In the genomic region with DNA sequence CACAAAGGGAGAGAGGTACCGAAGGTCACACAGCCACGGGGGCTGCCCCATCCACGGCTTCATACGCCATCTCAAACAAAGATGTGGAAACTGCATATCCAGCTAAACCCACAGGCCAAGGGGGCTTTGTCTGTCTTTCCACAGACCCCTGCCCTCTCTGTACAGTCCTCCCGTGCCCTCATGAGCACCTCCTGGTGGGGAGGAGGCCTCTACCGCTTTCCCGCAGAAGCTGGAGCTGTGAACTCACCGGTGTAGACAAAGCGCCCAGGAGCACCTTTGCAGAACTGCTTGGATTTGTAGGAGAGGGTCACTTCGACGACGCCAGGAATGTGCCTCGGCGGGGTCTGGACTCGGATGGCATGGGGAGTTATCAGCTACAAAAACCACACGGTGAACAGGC, we compare ENCODE assay signal across 31 cellular contexts.
"Had no signal": no experiment of that assay in that cellular context is flagged by ENCODE, and none has a peak within 500 bp of the region (broad histone marks: within the 10 kb centered on the region; RNA-seq: fewer than 3 reads in every experiment).

No MANE protein-coding gene starts in this region.

- DNase-seq: activated CD4-positive, alpha-beta T cell treated with anti-CD3 and anti-CD28 coated beads, Interleukin-2, amount 10 ng/mL, durations not matched to agents 24 days and 14 days; activated CD4-positive, alpha-beta T cell treated with anti-CD3 and anti-CD28 coated beads, Interleukin-2, amount 50 U/mL, for 4 hours; activated CD8-positive, alpha-beta T cell treated with anti-CD3 and anti-CD28 coated beads for 36 hours; activated effector memory CD4-positive, alpha-beta T cell treated with anti-CD3 and anti-CD28 coated beads, Interleukin-2, amount 50 U/mL, for 16 hours; activated naive CD4-positive, alpha-beta T cell; activated naive CD4-positive, alpha-beta T cell treated with anti-CD3 and anti-CD28 coated beads, Interleukin-2, amount 50 U/mL, for 16 hours; activated naive CD8-positive, alpha-beta T cell treated with anti-CD3 and anti-CD28 coated beads for 36 hours; activated T-cell treated with anti-CD3 and anti-CD28 coated beads, Interleukin-2, amount 50 U/mL, for 1 hour; activated T-cell treated with anti-CD3 and anti-CD28 coated beads, Interleukin-2, amount 50 U/mL, for 72 hours; amniotic stem cell; aorta; brain microvascular endothelial cell; central memory CD4-positive, alpha-beta T cell; Karpas-422; KBM-7; NCI-H1105; NCI-H1417 treated with DMSO at 0.1 percent for 48 hours; NCI-H187 treated with DMSO at 0.1 percent for 48 hours; NCI-H2081; NCI-H345; NCI-H524 treated with DMSO at 0.1 percent for 48 hours; PC-3; SIG-M5; SW 1271; T-helper 1 cell; T-helper 2 cell; T-helper 9 cell had no signal

- H3K36me3 Mint-ChIP-seq: activated naive CD8-positive, alpha-beta T cell treated with anti-CD3 and anti-CD28 coated beads for 36 hours had no signal

- H3K4me3 Mint-ChIP-seq: activated CD4-positive, alpha-beta T cell treated with anti-CD3 and anti-CD28 coated beads, Interleukin-2, amount 10 ng/mL, durations not matched to agents 24 days and 14 days; activated CD8-positive, alpha-beta T cell treated with anti-CD3 and anti-CD28 coated beads for 36 hours; activated naive CD8-positive, alpha-beta T cell treated with anti-CD3 and anti-CD28 coated beads for 36 hours; activated T-cell treated with anti-CD3 and anti-CD28 coated beads, Interleukin-2, amount 50 U/mL, for 72 hours; activated T-helper 17 cell treated with anti-CD3 and anti-CD28 coated beads, Interleukin-2, amount 50 U/mL, for 72 hours had no signal

- H3K27ac ChIP-seq: brain microvascular endothelial cell, RWPE1, VCaP had no signal

- H3K9me3 Mint-ChIP-seq: activated CD4-positive, alpha-beta T cell treated with anti-CD3 and anti-CD28 coated beads, Interleukin-2, amount 10 ng/mL, durations not matched to agents 24 days and 14 days; activated CD8-positive, alpha-beta T cell treated with anti-CD3 and anti-CD28 coated beads for 36 hours; activated naive CD8-positive, alpha-beta T cell treated with anti-CD3 and anti-CD28 coated beads for 36 hours; activated T-cell treated with anti-CD3 and anti-CD28 coated beads, Interleukin-2, amount 50 U/mL, for 72 hours; activated T-helper 17 cell treated with anti-CD3 and anti-CD28 coated beads, Interleukin-2, amount 50 U/mL, for 72 hours had no signal

- H3K27me3 Mint-ChIP-seq: activated CD8-positive, alpha-beta T cell treated with anti-CD3 and anti-CD28 coated beads for 36 hours had no signal

- H3K36me3 ChIP-seq: brain microvascular endothelial cell had no signal

- H3K4me1 Mint-ChIP-seq: activated CD4-positive, alpha-beta T cell treated with anti-CD3 and anti-CD28 coated beads, Interleukin-2, amount 10 ng/mL, durations not matched to agents 24 days and 14 days; activated T-helper 17 cell treated with anti-CD3 and anti-CD28 coated beads, Interleukin-2, amount 50 U/mL, for 72 hours had no signal

- ATAC-seq: activated CD8-positive, alpha-beta T cell treated with anti-CD3 and anti-CD28 coated beads for 36 hours; activated T-cell treated with anti-CD3 and anti-CD28 coated beads, Interleukin-2, amount 50 U/mL, for 72 hours; activated T-helper 17 cell treated with anti-CD3 and anti-CD28 coated beads, Interleukin-2, amount 50 U/mL, for 72 hours; PC-3; Right ventricle myocardium inferior had no signal

- H3K27ac Mint-ChIP-seq: activated CD4-positive, alpha-beta T cell treated with anti-CD3 and anti-CD28 coated beads, Interleukin-2, amount 10 ng/mL, durations not matched to agents 24 days and 14 days; activated CD8-positive, alpha-beta T cell treated with anti-CD3 and anti-CD28 coated beads for 36 hours; activated naive CD8-positive, alpha-beta T cell treated with anti-CD3 and anti-CD28 coated beads for 36 hours; activated T-cell treated with anti-CD3 and anti-CD28 coated beads, Interleukin-2, amount 50 U/mL, for 72 hours; activated T-helper 17 cell treated with anti-CD3 and anti-CD28 coated beads, Interleukin-2, amount 50 U/mL, for 72 hours had no signal

- H3K27me3 ChIP-seq: brain microvascular endothelial cell had no signal
